1 cellular context compared by ENCODE assay signal in the genomic region with DNA sequence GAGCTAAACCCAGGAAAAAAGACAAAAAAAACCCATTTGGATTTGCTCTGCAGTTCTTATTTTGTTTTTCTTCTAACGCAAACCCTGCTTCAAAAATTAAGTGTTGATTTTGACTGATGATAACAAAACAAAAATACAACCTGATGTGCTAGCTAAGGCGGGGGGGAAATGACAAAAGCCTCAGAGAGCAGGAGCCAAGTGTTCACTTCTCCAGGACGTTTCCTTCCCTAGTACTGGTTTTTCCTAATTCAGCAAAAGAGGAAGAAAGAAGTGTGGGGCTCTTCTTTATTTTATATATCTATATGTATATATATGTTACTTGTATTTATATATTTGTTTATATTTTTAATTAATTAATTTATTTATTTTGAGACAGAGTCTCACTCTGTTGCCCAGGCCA.
TF ChIP-seq lines count a peak whose summit lies in the region.

No MANE protein-coding gene starts in this region.

TF ChIP-seq in GM23338, 12 proteins besides CTCF, POLR2A, EP300 and RAD21 (continued from another document):
- TF ChIP-seq, protein P1, sequence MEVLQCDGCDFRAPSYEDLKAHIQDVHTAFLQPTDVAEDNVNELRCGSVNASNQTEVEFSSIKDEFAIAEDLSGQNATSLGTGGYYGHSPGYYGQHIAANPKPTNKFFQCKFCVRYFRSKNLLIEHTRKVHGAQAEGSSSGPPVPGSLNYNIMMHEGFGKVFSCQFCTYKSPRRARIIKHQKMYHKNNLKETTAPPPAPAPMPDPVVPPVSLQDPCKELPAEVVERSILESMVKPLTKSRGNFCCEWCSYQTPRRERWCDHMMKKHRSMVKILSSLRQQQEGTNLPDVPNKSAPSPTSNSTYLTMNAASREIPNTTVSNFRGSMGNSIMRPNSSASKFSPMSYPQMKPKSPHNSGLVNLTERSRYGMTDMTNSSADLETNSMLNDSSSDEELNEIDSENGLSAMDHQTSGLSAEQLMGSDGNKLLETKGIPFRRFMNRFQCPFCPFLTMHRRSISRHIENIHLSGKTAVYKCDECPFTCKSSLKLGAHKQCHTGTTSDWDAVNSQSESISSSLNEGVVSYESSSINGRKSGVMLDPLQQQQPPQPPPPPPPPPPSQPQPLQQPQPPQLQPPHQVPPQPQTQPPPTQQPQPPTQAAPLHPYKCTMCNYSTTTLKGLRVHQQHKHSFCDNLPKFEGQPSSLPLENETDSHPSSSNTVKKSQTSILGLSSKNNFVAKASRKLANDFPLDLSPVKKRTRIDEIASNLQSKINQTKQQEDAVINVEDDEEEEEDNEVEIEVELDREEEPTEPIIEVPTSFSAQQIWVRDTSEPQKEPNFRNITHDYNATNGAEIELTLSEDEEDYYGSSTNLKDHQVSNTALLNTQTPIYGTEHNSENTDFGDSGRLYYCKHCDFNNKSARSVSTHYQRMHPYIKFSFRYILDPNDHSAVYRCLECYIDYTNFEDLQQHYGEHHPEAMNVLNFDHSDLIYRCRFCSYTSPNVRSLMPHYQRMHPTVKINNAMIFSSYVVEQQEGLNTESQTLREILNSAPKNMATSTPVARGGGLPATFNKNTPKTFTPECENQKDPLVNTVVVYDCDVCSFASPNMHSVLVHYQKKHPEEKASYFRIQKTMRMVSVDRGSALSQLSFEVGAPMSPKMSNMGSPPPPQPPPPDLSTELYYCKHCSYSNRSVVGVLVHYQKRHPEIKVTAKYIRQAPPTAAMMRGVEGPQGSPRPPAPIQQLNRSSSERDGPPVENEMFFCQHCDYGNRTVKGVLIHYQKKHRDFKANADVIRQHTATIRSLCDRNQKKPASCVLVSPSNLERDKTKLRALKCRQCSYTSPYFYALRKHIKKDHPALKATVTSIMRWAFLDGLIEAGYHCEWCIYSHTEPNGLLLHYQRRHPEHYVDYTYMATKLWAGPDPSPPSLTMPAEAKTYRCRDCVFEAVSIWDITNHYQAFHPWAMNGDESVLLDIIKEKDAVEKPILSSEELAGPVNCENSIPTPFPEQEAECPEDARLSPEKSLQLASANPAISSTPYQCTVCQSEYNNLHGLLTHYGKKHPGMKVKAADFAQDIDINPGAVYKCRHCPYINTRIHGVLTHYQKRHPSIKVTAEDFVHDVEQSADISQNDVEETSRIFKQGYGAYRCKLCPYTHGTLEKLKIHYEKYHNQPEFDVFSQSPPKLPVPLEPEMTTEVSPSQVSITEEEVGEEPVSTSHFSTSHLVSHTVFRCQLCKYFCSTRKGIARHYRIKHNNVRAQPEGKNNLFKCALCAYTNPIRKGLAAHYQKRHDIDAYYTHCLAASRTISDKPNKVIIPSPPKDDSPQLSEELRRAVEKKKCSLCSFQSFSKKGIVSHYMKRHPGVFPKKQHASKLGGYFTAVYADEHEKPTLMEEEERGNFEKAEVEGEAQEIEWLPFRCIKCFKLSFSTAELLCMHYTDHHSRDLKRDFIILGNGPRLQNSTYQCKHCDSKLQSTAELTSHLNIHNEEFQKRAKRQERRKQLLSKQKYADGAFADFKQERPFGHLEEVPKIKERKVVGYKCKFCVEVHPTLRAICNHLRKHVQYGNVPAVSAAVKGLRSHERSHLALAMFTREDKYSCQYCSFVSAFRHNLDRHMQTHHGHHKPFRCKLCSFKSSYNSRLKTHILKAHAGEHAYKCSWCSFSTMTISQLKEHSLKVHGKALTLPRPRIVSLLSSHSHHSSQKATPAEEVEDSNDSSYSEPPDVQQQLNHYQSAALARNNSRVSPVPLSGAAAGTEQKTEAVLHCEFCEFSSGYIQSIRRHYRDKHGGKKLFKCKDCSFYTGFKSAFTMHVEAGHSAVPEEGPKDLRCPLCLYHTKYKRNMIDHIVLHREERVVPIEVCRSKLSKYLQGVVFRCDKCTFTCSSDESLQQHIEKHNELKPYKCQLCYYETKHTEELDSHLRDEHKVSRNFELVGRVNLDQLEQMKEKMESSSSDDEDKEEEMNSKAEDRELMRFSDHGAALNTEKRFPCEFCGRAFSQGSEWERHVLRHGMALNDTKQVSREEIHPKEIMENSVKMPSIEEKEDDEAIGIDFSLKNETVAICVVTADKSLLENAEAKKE (CRISPR knock-in tag; IDR thresholded peaks at IDR 0.05), result no peak
- no peak for TF ChIP-seq ZNF114 (CRISPR knock-in tag; IDR thresholded peaks at IDR 0.05)
- TF ChIP-seq CREB1 (CRISPR knock-in tag; IDR thresholded peaks at IDR 0.05; ENCODE audit: low read depth), result no peak
- TF ChIP-seq, protein P2, sequence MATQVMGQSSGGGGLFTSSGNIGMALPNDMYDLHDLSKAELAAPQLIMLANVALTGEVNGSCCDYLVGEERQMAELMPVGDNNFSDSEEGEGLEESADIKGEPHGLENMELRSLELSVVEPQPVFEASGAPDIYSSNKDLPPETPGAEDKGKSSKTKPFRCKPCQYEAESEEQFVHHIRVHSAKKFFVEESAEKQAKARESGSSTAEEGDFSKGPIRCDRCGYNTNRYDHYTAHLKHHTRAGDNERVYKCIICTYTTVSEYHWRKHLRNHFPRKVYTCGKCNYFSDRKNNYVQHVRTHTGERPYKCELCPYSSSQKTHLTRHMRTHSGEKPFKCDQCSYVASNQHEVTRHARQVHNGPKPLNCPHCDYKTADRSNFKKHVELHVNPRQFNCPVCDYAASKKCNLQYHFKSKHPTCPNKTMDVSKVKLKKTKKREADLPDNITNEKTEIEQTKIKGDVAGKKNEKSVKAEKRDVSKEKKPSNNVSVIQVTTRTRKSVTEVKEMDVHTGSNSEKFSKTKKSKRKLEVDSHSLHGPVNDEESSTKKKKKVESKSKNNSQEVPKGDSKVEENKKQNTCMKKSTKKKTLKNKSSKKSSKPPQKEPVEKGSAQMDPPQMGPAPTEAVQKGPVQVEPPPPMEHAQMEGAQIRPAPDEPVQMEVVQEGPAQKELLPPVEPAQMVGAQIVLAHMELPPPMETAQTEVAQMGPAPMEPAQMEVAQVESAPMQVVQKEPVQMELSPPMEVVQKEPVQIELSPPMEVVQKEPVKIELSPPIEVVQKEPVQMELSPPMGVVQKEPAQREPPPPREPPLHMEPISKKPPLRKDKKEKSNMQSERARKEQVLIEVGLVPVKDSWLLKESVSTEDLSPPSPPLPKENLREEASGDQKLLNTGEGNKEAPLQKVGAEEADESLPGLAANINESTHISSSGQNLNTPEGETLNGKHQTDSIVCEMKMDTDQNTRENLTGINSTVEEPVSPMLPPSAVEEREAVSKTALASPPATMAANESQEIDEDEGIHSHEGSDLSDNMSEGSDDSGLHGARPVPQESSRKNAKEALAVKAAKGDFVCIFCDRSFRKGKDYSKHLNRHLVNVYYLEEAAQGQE (IDR thresholded peaks at IDR 0.05; ENCODE audit: unreplicated experiment), result no peak
- TF ChIP-seq, protein P3, sequence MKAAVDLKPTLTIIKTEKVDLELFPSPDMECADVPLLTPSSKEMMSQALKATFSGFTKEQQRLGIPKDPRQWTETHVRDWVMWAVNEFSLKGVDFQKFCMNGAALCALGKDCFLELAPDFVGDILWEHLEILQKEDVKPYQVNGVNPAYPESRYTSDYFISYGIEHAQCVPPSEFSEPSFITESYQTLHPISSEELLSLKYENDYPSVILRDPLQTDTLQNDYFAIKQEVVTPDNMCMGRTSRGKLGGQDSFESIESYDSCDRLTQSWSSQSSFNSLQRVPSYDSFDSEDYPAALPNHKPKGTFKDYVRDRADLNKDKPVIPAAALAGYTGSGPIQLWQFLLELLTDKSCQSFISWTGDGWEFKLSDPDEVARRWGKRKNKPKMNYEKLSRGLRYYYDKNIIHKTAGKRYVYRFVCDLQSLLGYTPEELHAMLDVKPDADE (IDR thresholded peaks at IDR 0.05), result no peak
- no peak for TF ChIP-seq STAT1 (IDR thresholded peaks at IDR 0.05; ENCODE audit: unreplicated experiment)
